In the genomic region with DNA sequence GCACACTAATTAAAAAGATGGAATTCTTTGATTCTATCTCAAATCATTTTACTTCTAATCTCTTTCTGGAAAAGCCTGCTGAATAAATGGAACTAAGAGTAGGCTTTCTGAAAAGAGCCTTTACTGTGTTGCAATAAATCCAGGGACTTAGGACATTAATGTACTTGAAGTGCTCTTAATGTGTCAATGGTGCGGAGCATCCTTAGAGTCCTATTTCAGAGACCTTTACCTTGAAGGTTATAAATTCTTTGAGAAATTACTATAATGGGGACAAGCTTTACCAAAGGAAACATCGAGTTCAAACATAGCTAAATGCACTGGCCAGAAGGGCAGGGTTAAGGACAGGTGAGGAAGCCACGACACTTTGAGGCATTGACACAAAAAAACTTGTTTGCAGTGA, we compare ENCODE assay signal across 2 cellular contexts.
A peak's percentile ranks its signal among the peaks of the same experiment; 100 is the strongest.
TF ChIP-seq lines count a peak whose summit lies in the region.

No MANE protein-coding gene starts in this region.

TF ChIP-seq in HCT116, 20 proteins besides CTCF, POLR2A, EP300 and RAD21:
- TF ChIP-seq ZNF274 (IDR thresholded peaks at IDR 0.05; ENCODE audit: low read depth, low read length) (no peak), EGR1 (IDR thresholded peaks at IDR 0.05; ENCODE audit: low read depth) (no peak), SIN3A (IDR thresholded peaks at IDR 0.05; ENCODE audit: low read depth) (no peak), JUND (IDR thresholded peaks at IDR 0.05) (no peak)
- TF ChIP-seq, protein P1, sequence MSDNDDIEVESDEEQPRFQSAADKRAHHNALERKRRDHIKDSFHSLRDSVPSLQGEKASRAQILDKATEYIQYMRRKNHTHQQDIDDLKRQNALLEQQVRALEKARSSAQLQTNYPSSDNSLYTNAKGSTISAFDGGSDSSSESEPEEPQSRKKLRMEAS (IDR thresholded peaks at IDR 0.05) = no peak
- TF ChIP-seq, protein P2, sequence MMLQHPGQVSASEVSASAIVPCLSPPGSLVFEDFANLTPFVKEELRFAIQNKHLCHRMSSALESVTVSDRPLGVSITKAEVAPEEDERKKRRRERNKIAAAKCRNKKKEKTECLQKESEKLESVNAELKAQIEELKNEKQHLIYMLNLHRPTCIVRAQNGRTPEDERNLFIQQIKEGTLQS (IDR thresholded peaks at IDR 0.05) = no peak

TF ChIP-seq in H1, 55 proteins besides CTCF, POLR2A, EP300 and RAD21:
- TF ChIP-seq GABPA (IDR thresholded peaks at IDR 0.05; ENCODE audit: borderline replicate concordance, insufficient read depth, low read length) = no peak
- TF ChIP-seq, protein P3, sequence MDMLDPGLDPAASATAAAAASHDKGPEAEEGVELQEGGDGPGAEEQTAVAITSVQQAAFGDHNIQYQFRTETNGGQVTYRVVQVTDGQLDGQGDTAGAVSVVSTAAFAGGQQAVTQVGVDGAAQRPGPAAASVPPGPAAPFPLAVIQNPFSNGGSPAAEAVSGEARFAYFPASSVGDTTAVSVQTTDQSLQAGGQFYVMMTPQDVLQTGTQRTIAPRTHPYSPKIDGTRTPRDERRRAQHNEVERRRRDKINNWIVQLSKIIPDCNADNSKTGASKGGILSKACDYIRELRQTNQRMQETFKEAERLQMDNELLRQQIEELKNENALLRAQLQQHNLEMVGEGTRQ (IDR thresholded peaks at IDR 0.05; ENCODE audit: low read length) = 0 out of 2 replicates have a peak, but pooled peaks have one; percentile 21
